Comparison of ENCODE assay signal across 1 cellular context in genomic region chr5:134125195-134126015, GRCh38.
A peak's percentile ranks its signal among the peaks of the same experiment; 100 is the strongest.
TF ChIP-seq lines count a peak whose summit lies in the region.

No MANE protein-coding gene starts in this region.

TF ChIP-seq in HCT116, 20 proteins besides CTCF, POLR2A, EP300 and RAD21 (continued from another document):
- TF ChIP-seq ZBTB33 (IDR thresholded peaks at IDR 0.05; ENCODE audit: extremely low read depth, insufficient replicate concordance, low read length) (no peak), FOSL1 (IDR thresholded peaks at IDR 0.05; ENCODE audit: low read depth) (peak; percentile 82), SP1 (IDR thresholded peaks at IDR 0.05; ENCODE audit: low read depth) (peak; percentile 81), SIN3A (IDR thresholded peaks at IDR 0.05; ENCODE audit: low read depth) (peak; percentile 68; the same call in 1 of the 2 replicates), REST (IDR thresholded peaks at IDR 0.05; ENCODE audit: low read depth) (no peak), EGR1 (IDR thresholded peaks at IDR 0.05; ENCODE audit: low read depth) (peak; percentile 87), POLR2AphosphoS5 (IDR thresholded peaks at IDR 0.05; ENCODE audit: low read depth, low read length) (peak; percentile 65)
